9 cellular contexts compared by ENCODE assay signal in the genomic region with DNA sequence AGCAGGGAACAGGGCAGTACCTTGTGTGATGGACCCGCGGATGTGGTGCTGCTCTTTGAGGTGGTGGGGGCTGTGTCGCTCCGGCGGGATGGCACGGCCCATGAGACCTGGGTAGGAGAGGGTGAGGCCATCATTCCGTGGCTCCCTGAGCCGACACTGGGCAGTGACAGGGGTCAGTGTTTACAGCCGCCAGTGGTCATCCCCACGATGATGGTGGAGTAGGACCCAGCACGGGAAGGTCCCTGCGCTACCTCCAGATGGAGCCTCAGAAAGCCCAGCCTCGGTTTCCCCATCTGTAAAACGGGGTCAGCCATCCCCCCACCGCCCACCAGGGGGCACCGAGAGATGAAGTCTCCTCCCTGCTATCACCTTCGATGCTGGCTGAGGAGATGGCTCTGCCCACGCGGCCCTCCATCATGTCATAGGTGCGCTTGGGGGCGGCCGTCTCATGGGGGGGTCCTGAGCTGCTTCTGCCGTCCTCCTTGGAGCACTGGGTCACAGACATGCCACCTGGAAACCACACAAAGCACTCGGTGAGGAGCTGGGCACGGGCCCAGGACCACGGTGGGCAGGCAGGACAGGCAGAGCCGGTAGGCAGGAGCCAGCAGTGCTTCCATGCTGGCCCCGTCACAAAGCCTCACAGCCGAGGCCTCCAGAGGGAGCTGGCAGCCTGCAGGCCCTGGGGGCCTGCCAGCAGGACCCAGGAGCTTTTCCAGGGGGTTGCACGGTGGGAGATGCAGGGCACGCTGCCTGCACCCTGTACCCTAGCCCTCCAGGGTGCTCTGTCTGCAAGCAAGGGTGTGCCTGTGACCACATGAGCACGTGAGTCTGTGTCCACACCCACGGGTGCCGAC. TPM values are rescaled to one million over a fixed set of nuclear protein-coding genes. Genes with fewer than 3 reads are reported as not detected.
DNase-seq lines count a peak whose midpoint lies in the region; ATAC-seq and TF ChIP-seq lines count a peak whose summit lies in the region.
"Had no signal": no experiment of that assay in that cellular context is flagged by ENCODE, and none has a peak within 500 bp of the region (broad histone marks: within the 10 kb centered on the region; RNA-seq: fewer than 3 reads in every experiment).

No MANE protein-coding gene starts in this region.

- H3K23me2 ChIP-seq in H9 (ENCODE audit: insufficient read length, low read depth, low read length, poor library complexity, severe bottlenecking): no peaks in the 10 kb centered on the region

- no peak overlapping the region for H3K27ac ChIP-seq in H9 (ENCODE audit: insufficient read length, low read depth, low read length)

- H3K14ac ChIP-seq in H9 (ENCODE audit: insufficient read depth, low read length): no peak overlapping the region

- 0 out of 7 replicates have a peak overlapping the region, but pooled peaks of 1 of the 3 experiments have one; percentile 71 for H3K27ac Mint-ChIP-seq in H9

- no peak overlapping the region for H4K8ac ChIP-seq in H9 (replicated peaks; ENCODE audit: insufficient read length, low read depth, low read length)

- H4K20me1 ChIP-seq in H9 (ENCODE audit: control insufficient read depth, insufficient read depth, insufficient read length): peaks cover 2% of the 10 kb centered on the region

- peaks cover 32 to 73% (median 73%) of the 10 kb centered on the region in 3 experiments for H3K36me3 Mint-ChIP-seq in H9 (ENCODE audit: insufficient read depth in 1 of 3, low read depth in 3 of 3)

- H3T11ph ChIP-seq in H9 (ENCODE audit: low read length): no peak overlapping the region

- H2BK20ac ChIP-seq in H9 (ENCODE audit: low read depth, low read length, poor library complexity, severe bottlenecking): no peak overlapping the region

- no peaks in the 10 kb centered on the region for H3K9me3 ChIP-seq in H9 (ENCODE audit: control insufficient read depth, low read depth, low read length)

- H2AFZ ChIP-seq in H9 (ENCODE audit: low read length): no peak overlapping the region

- no peak overlapping the region for H3K4me3 Mint-ChIP-seq in H9

- no peak overlapping the region for H2BK12ac ChIP-seq in H9 (ENCODE audit: insufficient read length, low read depth, low read length)

- WGBS in H9 (ENCODE audit: extremely low coverage, insufficient read length, low lambda C conversion rate): no CpG with 5 or more reads among the region's 34 CpGs

- H4K5ac ChIP-seq in H9 (ENCODE audit: insufficient read length, low read depth, low read length): no peak overlapping the region

- no peak overlapping the region for H3K4me2 ChIP-seq in H9 (ENCODE audit: insufficient read depth, insufficient read length, low read length)

- no peak overlapping the region for H2BK5ac ChIP-seq in H9 (ENCODE audit: insufficient read length, low read length)

- no peak for ATAC-seq in HG03196 (IDR thresholded peaks at IDR 0.05; ENCODE audit: unreplicated experiment)
- ATAC-seq in GM21526 (IDR thresholded peaks at IDR 0.05; ENCODE audit: low FRiP score, unreplicated experiment): no peak
- ATAC-seq in HG03159 (IDR thresholded peaks at IDR 0.05; ENCODE audit: unreplicated experiment): no peak
- ATAC-seq: right cardiac atrium had no signal

- peak; percentile 66 for TF ChIP-seq CTCF in H9 (conservative IDR thresholded peaks at IDR 0.05)
- TF ChIP-seq CTCF in fibroblast of pulmonary artery (IDR thresholded peaks at IDR 0.05; ENCODE audit: low read length, missing control alignments): peak; percentile 46

- no peak overlapping the region for H4K91ac ChIP-seq in H9 (ENCODE audit: insufficient read length, low read depth, low read length)

- H2BK15ac ChIP-seq in H9 (ENCODE audit: low read depth, low read length): no peak overlapping the region

- no peak overlapping the region for H2AK5ac ChIP-seq in H9 (ENCODE audit: insufficient read length, low read length)

- H3K27me3 ChIP-seq in H9 (ENCODE audit: insufficient read depth, low read length): no peaks in the 10 kb centered on the region

- H3K79me1 ChIP-seq in H9 (ENCODE audit: insufficient read depth, low read depth, low read length, poor library complexity, severe bottlenecking): no peaks in the 10 kb centered on the region

- H3K4me3 ChIP-seq in fibroblast of pulmonary artery (replicated peaks; ENCODE audit: low read depth, low read length): no peak overlapping the region

- no peak overlapping the region for H2BK120ac ChIP-seq in H9 (ENCODE audit: low read depth, low read length, poor library complexity, severe bottlenecking)

- no peak overlapping the region for H3K4ac ChIP-seq in H9 (ENCODE audit: low read depth, low read length)

- no peak for DNase-seq in H9
- DNase-seq in activated CD4-positive, alpha-beta T cell treated with anti-CD3 and anti-CD28 coated beads for 48 hours: peak; percentile 33
- DNase-seq in fibroblast of pulmonary artery (ENCODE audit: low read depth): no peak
- DNase-seq in stimulated activated CD8-positive, alpha-beta memory T cell treated with anti-CD3 and anti-CD28 coated beads, Interleukin-4, amount 100 ng/mL, for 24 hours (ENCODE audit: low read depth): peak; percentile 11
- no peak for DNase-seq in A172 (ENCODE audit: low spot score)

- H3K56ac ChIP-seq in H9 (ENCODE audit: insufficient read length, low read depth, low read length): no peak overlapping the region

- H3K4me1 Mint-ChIP-seq in H9: no peaks in the 10 kb centered on the region

- no peaks in the 10 kb centered on the region for H3K4me1 ChIP-seq in H9 (ENCODE audit: insufficient read depth, low read length)

- no peak overlapping the region for H3K23ac ChIP-seq in H9 (ENCODE audit: insufficient read length, low read depth, low read length)

- H3K9ac ChIP-seq in H9 (ENCODE audit: extremely low read depth, insufficient read length, low read length): no peak overlapping the region

- no peaks in the 10 kb centered on the region for H3K9me3 Mint-ChIP-seq in H9

- H3K79me2 ChIP-seq in H9 (ENCODE audit: insufficient read depth, low read length): no peaks in the 10 kb centered on the region

- no peak overlapping the region for H3K18ac ChIP-seq in H9 (ENCODE audit: insufficient read length, low read depth, low read length)

- peaks cover 1% of the 10 kb centered on the region; the same call in 1 of the 2 replicates for H3K27me3 Mint-ChIP-seq in H9 (ENCODE audit: low read depth)

RNA-seq across cellular contexts. Expression of gene RFLNA, which starts 53.1 kb away (rescaled TPM):
- total RNA-seq in H9 (2021): 9.7 and 10.6 TPM in 2 replicates
- not detected in 2 replicates for total RNA-seq in A172 (2014; rRNA removed; shearing (Covaris generic))

Comparison
In these comparisons a context has a peak if more than half of its experiments do, and no peak if none do; other contexts are left out.
1. DNase-seq: peak in activated CD4-positive, alpha-beta T cell treated with anti-CD3 and anti-CD28 coated beads for 48 hours (single experiment) and stimulated activated CD8-positive, alpha-beta memory T cell treated with anti-CD3 and anti-CD28 coated beads, Interleukin-4, amount 100 ng/mL, for 24 hours (single experiment); none in H9 (single experiment), fibroblast of pulmonary artery (single experiment) and A172 (single experiment).
2. RNA of gene RFLNA, which starts 53.1 kb away (total RNA-seq): 9.7 to 10.6 TPM in H9; not detected in A172; every median in the first group is over 10 times any median in the second.